In genomic region chr2:152718047-152718908, GRCh38 we compare ENCODE assay signal across 1 cellular context.
A peak's percentile ranks its signal among the peaks of the same experiment; 100 is the strongest.
TF ChIP-seq lines count a peak whose summit lies in the region.

ARL6IP6 (plus strand) TSS chr2:152718620; CDS start chr2:152718625, 5 bp downstream.

TF ChIP-seq in K562, 482 proteins besides CTCF, POLR2A, EP300 and RAD21 (continued from another document and continues in another):
- TF ChIP-seq REST (CRISPR knock-in tag; IDR thresholded peaks at IDR 0.05; ENCODE audit: low read depth) (no peak), ZNF124 (CRISPR knock-in tag; IDR thresholded peaks at IDR 0.05) (no peak), MTA1 (IDR thresholded peaks at IDR 0.05; ENCODE audit: borderline replicate concordance) (no peak), ZNF407 (IDR thresholded peaks at IDR 0.05; ENCODE audit: low read depth) (peak; percentile 85), KAT2B (IDR thresholded peaks at IDR 0.05; ENCODE audit: low read depth, low read length) (no peak), CHD4 (IDR thresholded peaks at IDR 0.05; ENCODE audit: insufficient read depth, insufficient replicate concordance, low read depth, low read length, poor library complexity, severe bottlenecking) (no peak), PTRF (tag; IDR thresholded peaks at IDR 0.05) (no peak), ILF3 (IDR thresholded peaks at IDR 0.05; ENCODE audit: borderline replicate concordance) (no peak; the same call in 1 of the 2 replicates), ZNF232 (CRISPR knock-in tag; IDR thresholded peaks at IDR 0.05) (no peak), STAG1 (CRISPR knock-in tag; IDR thresholded peaks at IDR 0.05; ENCODE audit: borderline replicate concordance) (no peak), ZNF324 (CRISPR knock-in tag; IDR thresholded peaks at IDR 0.05) (no peak), CHD1 (IDR thresholded peaks at IDR 0.05; ENCODE audit: low read length) (peak; percentile 78), HNRNPH1 (optimal IDR thresholded peaks at IDR 0.05; ENCODE audit: low read depth, low read length) (no peak), ZNF75A (CRISPR knock-in tag; IDR thresholded peaks at IDR 0.05) (no peak), HNRNPUL1 (IDR thresholded peaks at IDR 0.05; ENCODE audit: low read length) (no peak), BCLAF1 (IDR thresholded peaks at IDR 0.05; ENCODE audit: borderline replicate concordance in 1 of 2, control insufficient read depth in 1 of 2, low read depth in 2 of 2, low read length in 1 of 2) (peak in 1 of 2 experiments; percentile 96; a peak in 2 of 4 replicates), ZNF253 (CRISPR knock-in tag; conservative IDR thresholded peaks at IDR 0.05) (no peak), NCOA2 (IDR thresholded peaks at IDR 0.05; ENCODE audit: partially characterized antibody in 2 of 2) (no peak), BCOR (IDR thresholded peaks at IDR 0.05) (peak; percentile 72), FOXM1 (IDR thresholded peaks at IDR 0.05; ENCODE audit: low read depth) (peak; percentile 99), FOXM1 (CRISPR knock-in tag; IDR thresholded peaks at IDR 0.05; ENCODE audit: low read depth) (0 out of 2 replicates have a peak, but pooled peaks have one; percentile 79), CAMTA2 (CRISPR knock-in tag; conservative IDR thresholded peaks at IDR 0.05) (no peak), ZNF79 (CRISPR knock-in tag; IDR thresholded peaks at IDR 0.05; ENCODE audit: low read depth) (no peak), HLTF (IDR thresholded peaks at IDR 0.05) (peak; percentile 96), IRF1 (CRISPR knock-in tag; IDR thresholded peaks at IDR 0.05; ENCODE audit: borderline replicate concordance) (no peak), RAD51 (IDR thresholded peaks at IDR 0.05; ENCODE audit: borderline replicate concordance, low read depth) (peak; percentile 33; the same call in 1 of the 2 replicates), NR0B1 (IDR thresholded peaks at IDR 0.05; ENCODE audit: partially characterized antibody) (no peak), SREBF1 (IDR thresholded peaks at IDR 0.05; ENCODE audit: borderline replicate concordance, low read depth, low read length) (peak; percentile 23; the same call in 1 of the 2 replicates), TAL1 (IDR thresholded peaks at IDR 0.05) (peak; percentile 32), SNAPC5 (CRISPR knock-in tag; IDR thresholded peaks at IDR 0.05) (no peak), ZNF583 (CRISPR knock-in tag; IDR thresholded peaks at IDR 0.05) (no peak), SAP30 (IDR thresholded peaks at IDR 0.05; ENCODE audit: borderline replicate concordance, insufficient read depth, low read depth, low read length, poor library complexity, severe bottlenecking) (peak; percentile 94), NFRKB (IDR thresholded peaks at IDR 0.05; ENCODE audit: low read depth) (peak; percentile 74), SRSF1 (IDR thresholded peaks at IDR 0.05; ENCODE audit: low read depth, low read length) (no peak), ZNF444 (CRISPR knock-in tag; IDR thresholded peaks at IDR 0.05) (no peak), ZMIZ1 (IDR thresholded peaks at IDR 0.05; ENCODE audit: low read depth in 2 of 2, low read length in 2 of 2) (peak in 1 of 2 experiments; percentile 84; a peak in 2 of 4 replicates), MAX (CRISPR knock-in tag; IDR thresholded peaks at IDR 0.05) (no peak), ZBTB9 (CRISPR knock-in tag; IDR thresholded peaks at IDR 0.05) (peak; percentile 70; the same call in 1 of the 2 replicates), ZBTB1 (CRISPR knock-in tag; IDR thresholded peaks at IDR 0.05; ENCODE audit: borderline replicate concordance, low read depth) (peak; percentile 99)
